ENCODE assay signal across 1 cellular context in genomic region chr18:23578891-23579653, GRCh38.
TF ChIP-seq lines count a peak whose summit lies in the region.

No MANE protein-coding gene starts in this region.

TF ChIP-seq in HepG2, 621 proteins besides CTCF, POLR2A, EP300 and RAD21:
- no peak for TF ChIP-seq POLR2G (IDR thresholded peaks at IDR 0.05; ENCODE audit: low read depth, low read length)
- no peak for TF ChIP-seq MIER2 (CRISPR knock-in tag; IDR thresholded peaks at IDR 0.05)
- no peak for TF ChIP-seq ZNF644 (CRISPR knock-in tag; IDR thresholded peaks at IDR 0.05; ENCODE audit: low read depth)
- TF ChIP-seq ZNF501 (CRISPR knock-in tag; IDR thresholded peaks at IDR 0.05) = no peak
- TF ChIP-seq MAX (IDR thresholded peaks at IDR 0.05) = no peak
- TF ChIP-seq ZNF749 (CRISPR knock-in tag; IDR thresholded peaks at IDR 0.05; ENCODE audit: borderline replicate concordance) = no peak
- TF ChIP-seq, protein P1, sequence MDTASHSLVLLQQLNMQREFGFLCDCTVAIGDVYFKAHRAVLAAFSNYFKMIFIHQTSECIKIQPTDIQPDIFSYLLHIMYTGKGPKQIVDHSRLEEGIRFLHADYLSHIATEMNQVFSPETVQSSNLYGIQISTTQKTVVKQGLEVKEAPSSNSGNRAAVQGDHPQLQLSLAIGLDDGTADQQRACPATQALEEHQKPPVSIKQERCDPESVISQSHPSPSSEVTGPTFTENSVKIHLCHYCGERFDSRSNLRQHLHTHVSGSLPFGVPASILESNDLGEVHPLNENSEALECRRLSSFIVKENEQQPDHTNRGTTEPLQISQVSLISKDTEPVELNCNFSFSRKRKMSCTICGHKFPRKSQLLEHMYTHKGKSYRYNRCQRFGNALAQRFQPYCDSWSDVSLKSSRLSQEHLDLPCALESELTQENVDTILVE (CRISPR knock-in tag; IDR thresholded peaks at IDR 0.05) = no peak
- TF ChIP-seq, protein P2, sequence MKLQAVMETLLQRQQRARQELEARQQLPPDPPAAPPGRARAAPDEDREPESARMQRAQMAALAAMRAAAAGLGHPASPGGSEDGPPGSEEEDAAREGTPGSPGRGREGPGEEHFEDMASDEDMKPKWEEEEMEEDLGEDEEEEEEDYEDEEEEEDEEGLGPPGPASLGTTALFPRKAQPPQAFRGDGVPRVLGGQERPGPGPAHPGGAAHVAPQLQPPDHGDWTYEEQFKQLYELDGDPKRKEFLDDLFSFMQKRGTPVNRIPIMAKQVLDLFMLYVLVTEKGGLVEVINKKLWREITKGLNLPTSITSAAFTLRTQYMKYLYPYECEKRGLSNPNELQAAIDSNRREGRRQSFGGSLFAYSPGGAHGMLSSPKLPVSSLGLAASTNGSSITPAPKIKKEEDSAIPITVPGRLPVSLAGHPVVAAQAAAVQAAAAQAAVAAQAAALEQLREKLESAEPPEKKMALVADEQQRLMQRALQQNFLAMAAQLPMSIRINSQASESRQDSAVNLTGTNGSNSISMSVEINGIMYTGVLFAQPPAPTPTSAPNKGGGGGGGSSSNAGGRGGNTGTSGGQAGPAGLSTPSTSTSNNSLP (IDR thresholded peaks at IDR 0.05; ENCODE audit: low read depth, low read length) = no peak
- no peak for TF ChIP-seq KLF9 (CRISPR knock-in tag; IDR thresholded peaks at IDR 0.05; ENCODE audit: low read depth)
TF ChIP-seq in HepG2: peak in this region for 0.
